In genomic region chr2:217964658-217965161, GRCh38 we compare ENCODE assay signal across 11 cellular contexts. TPM values are rescaled to one million over a fixed set of nuclear protein-coding genes. Genes with fewer than 3 reads are reported as not detected.
DNase-seq lines count a peak whose midpoint lies in the region; ATAC-seq and TF ChIP-seq lines count a peak whose summit lies in the region.
"Had no signal": no experiment of that assay in that cellular context is flagged by ENCODE, and none has a peak within 500 bp of the region (broad histone marks: within the 10 kb centered on the region; RNA-seq: fewer than 3 reads in every experiment).

No MANE protein-coding gene starts in this region.

- no peak overlapping the region for H3K4me3 ChIP-seq in upper lobe of right lung

- ATAC-seq in left cardiac atrium = peak; percentile 23 to 33
- peak; percentile 22 for ATAC-seq in upper lobe of right lung
- ATAC-seq in stimulated activated naive CD8-positive, alpha-beta T cell treated with anti-CD3 and anti-CD28 coated beads, Interleukin-15, Interleukin-2, amounts not matched to agents 100 U/mL and 50 U/mL, for 24 hours = no peak

- no peak overlapping the region for H3K4me3 Mint-ChIP-seq in nephron progenitor cell

- H3K27ac Mint-ChIP-seq in nephron progenitor cell = no peak overlapping the region

- H3K36me3 Mint-ChIP-seq in nephron progenitor cell (ENCODE audit: low read depth) = no peaks in the 10 kb centered on the region

- H3K27me3 ChIP-seq in upper lobe of right lung = no peaks in the 10 kb centered on the region

- H3K9me3 Mint-ChIP-seq in nephron progenitor cell = peaks cover under 1% of the 10 kb centered on the region

- intact Hi-C loops in left cardiac atrium (cut with DNase I) (no loop called here), upper lobe of right lung (cut with DNase I) (no loop called here)

- peaks cover 57% of the 10 kb centered on the region for H3K4me1 Mint-ChIP-seq in nephron progenitor cell

- H3K27ac ChIP-seq in upper lobe of right lung = no peak overlapping the region

- H3K27me3 Mint-ChIP-seq in nephron progenitor cell (ENCODE audit: low read depth, poor library complexity) = no peaks in the 10 kb centered on the region

- H3K4me1 ChIP-seq in upper lobe of right lung = peaks cover 28% of the 10 kb centered on the region

- H3K36me3 ChIP-seq in upper lobe of right lung = no peaks in the 10 kb centered on the region

- H3K9me3 ChIP-seq in upper lobe of right lung = no peaks in the 10 kb centered on the region

- DNase-seq in NCI-H2029 treated with DMSO at 0.1 percent for 48 hours (lab: John Stamatoyannopoulos, UW) (peak; percentile 20), NCI-H2029 (lab: John Stamatoyannopoulos, UW) (no peak), left cardiac atrium (peak; percentile 27), nephron progenitor cell (peak; percentile 22), upper lobe of right lung (peak; percentile 53), LoVo (ENCODE audit: low spot score) (no peak)
- DNase-seq in activated CD4-positive, alpha-beta T cell treated with anti-CD3 and anti-CD28 coated beads for 48 hours = no peak
- DNase-seq in stimulated activated naive CD8-positive, alpha-beta T cell treated with anti-CD3 and anti-CD28 coated beads, Interleukin-15, Interleukin-2, amounts not matched to agents 100 U/mL and 50 U/mL, for 24 hours = no peak
- DNase-seq: activated CD4-positive, alpha-beta T cell treated with anti-CD3 and anti-CD28 coated beads, Interleukin-2, amount 50 U/mL, for 48 hours; activated naive CD4-positive, alpha-beta T cell treated with Interleukin-2 at 50 U/mL for 16 hours; NCI-H524 treated with DMSO at 0.1 percent for 48 hours had no signal

- no peak for TF ChIP-seq CTCF in nephron progenitor cell (IDR thresholded peaks at IDR 0.05)
- TF ChIP-seq CTCF in upper lobe of right lung (IDR thresholded peaks at IDR 0.05) = no peak

RNA-seq across cellular contexts. Expression of gene TNS1, which starts 38.1 kb away (rescaled TPM):
- total RNA-seq in left cardiac atrium = 100 to 1,000 TPM; 436 to 508 TPM
- 669 TPM for total RNA-seq in upper lobe of right lung

Comparison
In these comparisons a context has a peak if more than half of its experiments do, and no peak if none do; other contexts are left out.
1. DNase-seq: peak in NCI-H2029 treated with DMSO at 0.1 percent for 48 hours (single experiment), left cardiac atrium (single experiment), nephron progenitor cell (single experiment) and upper lobe of right lung (single experiment); none in NCI-H2029 (single experiment), activated CD4-positive, alpha-beta T cell treated with anti-CD3 and anti-CD28 coated beads for 48 hours (single experiment), LoVo (single experiment) and stimulated activated naive CD8-positive, alpha-beta T cell treated with anti-CD3 and anti-CD28 coated beads, Interleukin-15, Interleukin-2, amounts not matched to agents 100 U/mL and 50 U/mL, for 24 hours (single experiment).